9 cellular contexts compared by ENCODE assay signal in genomic region chr16:13607289-13607688, GRCh38.
"Had no signal": no experiment of that assay in that cellular context is flagged by ENCODE, and none has a peak within 500 bp of the region (broad histone marks: within the 10 kb centered on the region; RNA-seq: fewer than 3 reads in every experiment).

No MANE protein-coding gene starts in this region.

- DNase-seq: GM23248, GOT3, H7, HFFc6, KBM-7 had no signal

- H3K4me3 ChIP-seq: GM23248, HAP-1 had no signal

- H2AFZ ChIP-seq: GM23248 had no signal

- H3K9ac ChIP-seq: GM23248 had no signal

- H3K9me3 ChIP-seq: HAP-1 had no signal

- H3K27ac ChIP-seq: GM23248, HL-60 had no signal

- H3K36me3 ChIP-seq: HAP-1 had no signal

- H3K4me1 ChIP-seq: HAP-1 had no signal

- ATAC-seq: HCT116, HepG2 had no signal
